ENCODE assay signal across 15 cellular contexts in genomic region chr6:2913621-2914317, GRCh38.
"Had no signal": no experiment of that assay in that cellular context is flagged by ENCODE, and none has a peak within 500 bp of the region (broad histone marks: within the 10 kb centered on the region; RNA-seq: fewer than 3 reads in every experiment).

No MANE protein-coding gene starts in this region.

- H3K4me3 Mint-ChIP-seq: activated T-helper 17 cell treated with anti-CD3 and anti-CD28 coated beads, Interleukin-2, amount 50 U/mL, for 72 hours; T-helper 2 cell treated with Interferon-gamma antibody and Interleukin-4, amounts not matched to agents 5 μg/mL and 100 μg/mL, for 36 hours had no signal

- ATAC-seq: activated T-helper 17 cell treated with anti-CD3 and anti-CD28 coated beads, Interleukin-2, amount 50 U/mL, for 72 hours had no signal

- H3K9me3 ChIP-seq: tibial artery, vagina had no signal

- H3K27ac ChIP-seq: parathyroid adenoma, tibial artery, vagina had no signal

- H3K27ac Mint-ChIP-seq: activated T-helper 17 cell treated with anti-CD3 and anti-CD28 coated beads, Interleukin-2, amount 50 U/mL, for 72 hours; T-helper 2 cell treated with Interferon-gamma antibody and Interleukin-4, amounts not matched to agents 5 μg/mL and 100 μg/mL, for 36 hours had no signal

- H3K27me3 ChIP-seq: tibial artery, vagina had no signal

- DNase-seq: activated naive CD4-positive, alpha-beta T cell treated with anti-CD3 and anti-CD28 coated beads, Interleukin-2, amount 50 U/mL, for 16 hours; activated T-cell treated with anti-CD3 and anti-CD28 coated beads for 4 hours; amniotic stem cell; caudate nucleus; effector CD4-positive, alpha-beta T cell; foreskin fibroblast; glutamatergic neuron; stimulated activated CD4-positive, alpha-beta T cell treated with anti-CD3 and anti-CD28 coated beads, Interleukin-2, amount 100 ng/mL, for 48 hours; stimulated activated naive CD4-positive, alpha-beta T cell; SW 1271; tibial artery had no signal

- H3K9ac ChIP-seq: parathyroid adenoma had no signal

- H3K4me1 ChIP-seq: tibial artery, vagina had no signal

- H3K36me3 ChIP-seq: tibial artery, vagina had no signal

- H3K4me3 ChIP-seq: tibial artery, vagina had no signal

- H3K9me3 Mint-ChIP-seq: activated T-helper 17 cell treated with anti-CD3 and anti-CD28 coated beads, Interleukin-2, amount 50 U/mL, for 72 hours; T-helper 2 cell treated with Interferon-gamma antibody and Interleukin-4, amounts not matched to agents 5 μg/mL and 100 μg/mL, for 36 hours had no signal

- H3K27me3 Mint-ChIP-seq: activated T-helper 17 cell treated with anti-CD3 and anti-CD28 coated beads, Interleukin-2, amount 50 U/mL, for 72 hours had no signal
